ENCODE assay signal across 18 cellular contexts in genomic region chr4:153413827-153414226, GRCh38. TPM values are rescaled to one million over a fixed set of nuclear protein-coding genes. Genes with fewer than 3 reads are reported as not detected.
A peak's percentile ranks its signal among the peaks of the same experiment; 100 is the strongest.
DNase-seq lines count a peak whose midpoint lies in the region; ATAC-seq, FAIRE-seq and TF ChIP-seq lines count a peak whose summit lies in the region.
"Had no signal": no experiment of that assay in that cellular context is flagged by ENCODE, and none has a peak within 500 bp of the region (broad histone marks: within the 10 kb centered on the region; RNA-seq: fewer than 3 reads in every experiment).

No MANE protein-coding gene starts in this region.

- H3K9me2 ChIP-seq in SU-DHL-6 (replicated peaks; ENCODE audit: insufficient read depth, low read length) = no peaks in the 10 kb centered on the region

- H3K9me3 ChIP-seq in DND-41 (ENCODE audit: insufficient read depth, low read length, severe bottlenecking) (no peaks in the 10 kb centered on the region), SU-DHL-6 (ENCODE audit: insufficient read depth, low read length) (no peaks in the 10 kb centered on the region)

- H3K9ac ChIP-seq in DND-41 (ENCODE audit: low read depth, low read length) (no peak overlapping the region), SU-DHL-6 (ENCODE audit: low read length) (no peak overlapping the region)
- H3K9ac ChIP-seq: GM23248, KMS-11 had no signal

- TF ChIP-seq CTCF in DND-41 (IDR thresholded peaks at IDR 0.05; ENCODE audit: borderline replicate concordance, extremely low read depth, low read length, poor library complexity, severe bottlenecking) = no peak
- TF ChIP-seq CTCF in SU-DHL-6 (IDR thresholded peaks at IDR 0.05; ENCODE audit: insufficient read depth, low read length, poor library complexity, severe bottlenecking) = no peak
- no peak for TF ChIP-seq CTCF in osteocyte (IDR thresholded peaks at IDR 0.05)

- H3K4me3 Mint-ChIP-seq in osteocyte (ENCODE audit: unreplicated experiment) = no peak overlapping the region
- H3K4me3 Mint-ChIP-seq: CD4-positive, CD25-positive, alpha-beta regulatory T cell had no signal

- H3K4me1 Mint-ChIP-seq in osteocyte (ENCODE audit: unreplicated experiment) = peaks cover 24% of the 10 kb centered on the region

- H3K79me2 ChIP-seq in DND-41 (ENCODE audit: insufficient read depth, low read length) (no peaks in the 10 kb centered on the region), SU-DHL-6 (ENCODE audit: insufficient read depth, low read length) (peaks cover 4% of the 10 kb centered on the region; the same call in 1 of the 2 replicates)

- ATAC-seq in DND-41 (ENCODE audit: insufficient read depth, low read depth) = no peak
- ATAC-seq in GM19452 (IDR thresholded peaks at IDR 0.05; ENCODE audit: unreplicated experiment) = no peak

- no peaks in the 10 kb centered on the region for H3K27me3 Mint-ChIP-seq in osteocyte (ENCODE audit: unreplicated experiment)
- H3K27me3 Mint-ChIP-seq: CD4-positive, CD25-positive, alpha-beta regulatory T cell had no signal

- peaks cover 8% of the 10 kb centered on the region for H3K4me1 ChIP-seq in DND-41 (ENCODE audit: insufficient read depth, low read length)

- H3K36me3 ChIP-seq in DND-41 (ENCODE audit: insufficient read depth, low read length) = peaks cover 57% of the 10 kb centered on the region
- peaks cover 29% of the 10 kb centered on the region; the same call in 1 of the 2 replicates for H3K36me3 ChIP-seq in SU-DHL-6 (ENCODE audit: low read length)

- peak overlapping the region; percentile 68 for H3K27ac Mint-ChIP-seq in osteocyte (ENCODE audit: unreplicated experiment)
- H3K27ac Mint-ChIP-seq: CD4-positive, CD25-positive, alpha-beta regulatory T cell had no signal

- no peak overlapping the region for H3K4me3 ChIP-seq in DND-41 (ENCODE audit: low read depth in 1 of 2, low read length in 2 of 2)
- no peak overlapping the region for H3K4me3 ChIP-seq in SU-DHL-6 (ENCODE audit: insufficient read depth, low read length, poor library complexity, severe bottlenecking)
- H3K4me3 ChIP-seq: GM23248 had no signal

- H3K27me3 ChIP-seq in DND-41 (ENCODE audit: insufficient read depth, low read length, poor library complexity) (no peaks in the 10 kb centered on the region), SU-DHL-6 (ENCODE audit: low read length) (no peaks in the 10 kb centered on the region)

- no peaks in the 10 kb centered on the region for H3K9me3 Mint-ChIP-seq in osteocyte (ENCODE audit: unreplicated experiment)
- H3K9me3 Mint-ChIP-seq: CD4-positive, CD25-positive, alpha-beta regulatory T cell had no signal

- H3K4me2 ChIP-seq in DND-41 (ENCODE audit: insufficient read depth, low read length) = no peak overlapping the region
- H3K4me2 ChIP-seq in SU-DHL-6 (ENCODE audit: low read depth, low read length, poor library complexity, severe bottlenecking) = no peak overlapping the region
- H3K4me2 ChIP-seq: KMS-11 had no signal

- H2AFZ ChIP-seq in DND-41 (ENCODE audit: low read depth, low read length) = no peak overlapping the region
- H2AFZ ChIP-seq in SU-DHL-6 (ENCODE audit: low read depth, low read length, severe bottlenecking) = no peak overlapping the region
- H2AFZ ChIP-seq: GM23248 had no signal

- FAIRE-seq in urothelium cell line (lab: Jason Lieb, UNC) = no peak

- no peaks in the 10 kb centered on the region for H3K36me3 Mint-ChIP-seq in osteocyte (ENCODE audit: unreplicated experiment)
- H3K36me3 Mint-ChIP-seq: CD4-positive, CD25-positive, alpha-beta regulatory T cell had no signal

- DNase-seq in DND-41 (no peak), iPS-NIHi11 (ENCODE audit: low spot score) (peak; percentile 26), osteocyte (ENCODE audit: extremely low spot score, unreplicated experiment) (peak; percentile 44), DMS53 (lab: John Stamatoyannopoulos, UW) (no peak), NCI-H2107 (lab: John Stamatoyannopoulos, UW) (no peak), urothelium cell line (ENCODE audit: low spot score) (no peak)
- DNase-seq: Calu3; CD4-positive, CD25-positive, alpha-beta regulatory T cell; DMS79; GM23248; NCI-H1048; NCI-H1436 treated with DMSO at 0.1 percent for 48 hours; NCI-H2029 treated with DMSO at 0.1 percent for 48 hours; NCI-H510A treated with DMSO at 0.1 percent for 48 hours; NCI-H82 had no signal

- peaks cover 64% of the 10 kb centered on the region for H3F3A ChIP-seq in SU-DHL-6 (ENCODE audit: insufficient read depth)

- no peaks in the 10 kb centered on the region for H4K20me1 ChIP-seq in DND-41 (ENCODE audit: insufficient read depth, low read length)
- H4K20me1 ChIP-seq in SU-DHL-6 (ENCODE audit: low read depth, low read length) = no peaks in the 10 kb centered on the region

- H3K27ac ChIP-seq in DND-41 (ENCODE audit: low read length) = peak overlapping the region; percentile 25; the same call in 1 of the 2 replicates
- H3K27ac ChIP-seq in SU-DHL-6 (ENCODE audit: low read depth, low read length) = peak overlapping the region; percentile 3; the same call in 1 of the 2 replicates
- H3K27ac ChIP-seq: GM23248, KMS-11 had no signal

RNA-seq across cellular contexts. Expression of gene TMEM131L, which starts 52.3 kb away (rescaled TPM):
- total RNA-seq in osteocyte = 6.4 and 8.6 TPM in 2 replicates

Comparison
In these comparisons a context has a peak if more than half of its experiments do, and no peak if none do; other contexts are left out.
1. DNase-seq: peak in iPS-NIHi11 (single experiment) and osteocyte (single experiment); none in DND-41 (single experiment), DMS53 (single experiment), NCI-H2107 (single experiment) and urothelium cell line (single experiment).